In genomic region chr2:28434600-28434989, GRCh38 we compare ENCODE assay signal across 1 cellular context.
TF ChIP-seq lines count a peak whose summit lies in the region.

No MANE protein-coding gene starts in this region.

TF ChIP-seq in HepG2, 621 proteins besides CTCF, POLR2A, EP300 and RAD21 (continued from another document):
- no peak for TF ChIP-seq FOXP1 (IDR thresholded peaks at IDR 0.05)
- 0 out of 2 replicates have a peak, but pooled peaks have one; percentile 35 for TF ChIP-seq FOXP1 (CRISPR knock-in tag; IDR thresholded peaks at IDR 0.05)
- TF ChIP-seq ZNF383 (CRISPR knock-in tag; IDR thresholded peaks at IDR 0.05; ENCODE audit: borderline replicate concordance) = no peak
- 0 out of 2 replicates have a peak, but pooled peaks have one; percentile 18 for TF ChIP-seq PAXIP1 (CRISPR knock-in tag; conservative IDR thresholded peaks at IDR 0.05)
- no peak for TF ChIP-seq ERF (CRISPR knock-in tag; IDR thresholded peaks at IDR 0.05)
- no peak for TF ChIP-seq LCORL (IDR thresholded peaks at IDR 0.05)
- peak; percentile 59; the same call in 1 of the 2 replicates for TF ChIP-seq LCORL (CRISPR knock-in tag; IDR thresholded peaks at IDR 0.05)
- TF ChIP-seq GATAD2A (CRISPR knock-in tag; IDR thresholded peaks at IDR 0.05) = 0 out of 2 replicates have a peak, but pooled peaks have one; percentile 25
- TF ChIP-seq ZNF646 (CRISPR knock-in tag; IDR thresholded peaks at IDR 0.05) = peak; percentile 35; the same call in 1 of the 2 replicates
- no peak for TF ChIP-seq GABPA (IDR thresholded peaks at IDR 0.05; ENCODE audit: low read depth, low read length)
- TF ChIP-seq GABPA (CRISPR knock-in tag; IDR thresholded peaks at IDR 0.05; ENCODE audit: low read depth) = no peak
- TF ChIP-seq MEF2D (CRISPR knock-in tag; IDR thresholded peaks at IDR 0.05) = no peak
